ENCODE assay signal across 9 cellular contexts in the genomic region with DNA sequence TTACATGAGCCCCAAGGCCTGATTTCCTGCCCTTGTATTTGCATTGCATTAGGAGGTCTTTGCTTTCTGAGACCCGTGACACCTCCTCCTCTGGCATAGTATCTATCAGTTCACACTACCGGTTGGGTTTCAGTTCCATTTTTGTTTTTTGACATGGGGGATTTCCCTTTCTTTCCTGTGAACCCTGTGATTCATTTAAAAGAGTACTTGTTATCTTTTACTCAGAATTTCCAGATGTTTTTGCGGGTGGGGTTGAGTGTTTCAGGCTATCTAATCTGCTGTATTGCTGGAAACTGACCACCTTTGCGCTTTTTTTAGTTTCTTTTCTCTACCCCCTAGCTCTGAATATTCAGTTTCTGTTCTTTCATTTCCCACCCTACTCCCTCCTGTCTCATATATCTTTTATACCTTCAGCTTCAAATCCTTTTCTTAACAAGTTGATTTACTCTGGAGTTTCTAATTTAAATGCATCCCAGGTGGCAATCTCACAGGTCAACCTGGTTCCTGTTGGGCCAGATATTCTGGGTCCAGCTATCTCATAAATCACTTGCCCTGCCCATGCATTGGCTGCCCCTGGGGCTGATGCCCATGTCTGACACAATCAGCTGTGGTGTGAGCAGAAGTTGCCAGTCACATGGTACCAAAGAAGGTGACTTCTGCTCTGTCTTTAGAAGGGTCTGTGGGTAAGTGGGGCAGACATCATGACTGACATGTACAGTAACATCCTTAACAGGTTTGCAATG. TPM values are rescaled to one million over a fixed set of nuclear protein-coding genes. Genes with fewer than 3 reads are reported as not detected.
A peak's percentile ranks its signal among the peaks of the same experiment; 100 is the strongest.
DNase-seq lines count a peak whose midpoint lies in the region; ATAC-seq and TF ChIP-seq lines count a peak whose summit lies in the region.
"Had no signal": no experiment of that assay in that cellular context is flagged by ENCODE, and none has a peak within 500 bp of the region (broad histone marks: within the 10 kb centered on the region; RNA-seq: fewer than 3 reads in every experiment).

No MANE protein-coding gene starts in this region.

- 18 to 39% (median 25%) methylated on average over 4 of the region's 4 CpGs for WGBS in stomach, 5 donors
- 65 to 86% methylated on average over 4 of the region's 4 CpGs for WGBS in endodermal cell (ENCODE audit: insufficient coverage in 1 of 2, insufficient read length in 1 of 2), 2 experiments

- CTCF ChIA-PET in CD4-positive, alpha-beta memory T cell (lab: Charles Lee; ENCODE audit: partially characterized antibody), result interaction anchor here (0.8 to 3.1 kb wide), 4 partner anchors 16 to 133 kb away, joined by 3 to 13 read pairs (median 5); no protein-coding TSS in a partner anchor
- CTCF ChIA-PET in activated CD8-positive, alpha-beta T cell treated with anti-CD3 and anti-CD28 coated beads for 36 hours (lab: Charles Lee), result interaction anchor here (1.5 to 4.9 kb wide), 7 partner anchors 15 to 214 kb away, joined by 4 to 27 read pairs (median 6); a partner anchor contains a TSS

- no peak for TF ChIP-seq CTCF in activated CD8-positive, alpha-beta T cell treated with anti-CD3 and anti-CD28 coated beads for 36 hours (IDR thresholded peaks at IDR 0.05)
- no peak for TF ChIP-seq CTCF in stomach (IDR thresholded peaks at IDR 0.05)
- no peak for TF ChIP-seq CTCF in coronary artery (IDR thresholded peaks at IDR 0.05)
- TF ChIP-seq CTCF in endodermal cell (conservative IDR thresholded peaks at IDR 0.05), result no peak

- peak overlapping the region; percentile 53 to 92 (median 87) for H3K27ac Mint-ChIP-seq in CD4-positive, alpha-beta memory T cell
- H3K27ac Mint-ChIP-seq in IgD-negative memory B cell (peak overlapping the region; percentile 86 to 96 (median 96)), endodermal cell (no peak overlapping the region)
- H3K27ac Mint-ChIP-seq in activated CD8-positive, alpha-beta T cell treated with anti-CD3 and anti-CD28 coated beads for 36 hours, result peak overlapping the region; percentile 100

- peaks cover 16 to 30% (median 23%) of the 10 kb centered on the region in 4 donors for H3K4me1 Mint-ChIP-seq in CD4-positive, alpha-beta memory T cell
- peaks cover 29 to 47% (median 40%) of the 10 kb centered on the region in 3 donors for H3K4me1 Mint-ChIP-seq in IgD-negative memory B cell
- peaks cover 61% of the 10 kb centered on the region for H3K4me1 Mint-ChIP-seq in activated CD8-positive, alpha-beta T cell treated with anti-CD3 and anti-CD28 coated beads for 36 hours (ENCODE audit: low read depth)
- H3K4me1 Mint-ChIP-seq in endodermal cell, result peaks cover 18% of the 10 kb centered on the region

- no peaks in the 10 kb centered on the region for H3K36me3 ChIP-seq in CD4-positive, alpha-beta memory T cell (ENCODE audit: insufficient read depth, low read length)
- H3K36me3 ChIP-seq in stomach (no peaks in the 10 kb centered on the region), endodermal cell (ENCODE audit: control insufficient read depth, insufficient read depth, low read length) (no peaks in the 10 kb centered on the region)
- H3K36me3 ChIP-seq: tibial artery had no signal

- H3K9me3 ChIP-seq in CD4-positive, alpha-beta memory T cell (ENCODE audit: control insufficient read depth in 1 of 2, low read length in 2 of 2), result no peaks in the 10 kb centered on the region
- H3K9me3 ChIP-seq in stomach (no peaks in the 10 kb centered on the region), endodermal cell (ENCODE audit: control insufficient read depth, low read length) (no peaks in the 10 kb centered on the region)
- H3K9me3 ChIP-seq: tibial artery had no signal

- no peaks in the 10 kb centered on the region for H3K27me3 Mint-ChIP-seq in CD4-positive, alpha-beta memory T cell
- H3K27me3 Mint-ChIP-seq in IgD-negative memory B cell (no peaks in the 10 kb centered on the region), endodermal cell (ENCODE audit: insufficient read depth) (no peaks in the 10 kb centered on the region)
- no peaks in the 10 kb centered on the region for H3K27me3 Mint-ChIP-seq in activated CD8-positive, alpha-beta T cell treated with anti-CD3 and anti-CD28 coated beads for 36 hours

- H3K4me1 ChIP-seq in CD4-positive, alpha-beta memory T cell (ENCODE audit: insufficient read depth, low read length), result peaks cover 32% of the 10 kb centered on the region
- H3K4me1 ChIP-seq in stomach, result peaks cover under 1 to 15% (median 8%) of the 10 kb centered on the region in 4 donors
- H3K4me1 ChIP-seq in endodermal cell (ENCODE audit: control insufficient read depth, insufficient read depth, low read length), result peaks cover 2% of the 10 kb centered on the region
- H3K4me1 ChIP-seq: tibial artery had no signal

- peak overlapping the region; percentile 39 to 77 (median 54) for H3K4me3 Mint-ChIP-seq in CD4-positive, alpha-beta memory T cell
- H3K4me3 Mint-ChIP-seq in IgD-negative memory B cell (peak overlapping the region; percentile 57 to 88 (median 72)), endodermal cell (no peak overlapping the region)
- H3K4me3 Mint-ChIP-seq in activated CD8-positive, alpha-beta T cell treated with anti-CD3 and anti-CD28 coated beads for 36 hours, result peak overlapping the region; percentile 54

- TF ChIP-seq POLR2A in stomach (IDR thresholded peaks at IDR 0.05), result no peak

- no peak overlapping the region for H3K9ac ChIP-seq in endodermal cell (ENCODE audit: extremely low read depth, low read length, poor library complexity, severe bottlenecking)

- no peaks in the 10 kb centered on the region for H3K36me3 Mint-ChIP-seq in CD4-positive, alpha-beta memory T cell
- H3K36me3 Mint-ChIP-seq in IgD-negative memory B cell, result no peaks in the 10 kb centered on the region
- H3K36me3 Mint-ChIP-seq in activated CD8-positive, alpha-beta T cell treated with anti-CD3 and anti-CD28 coated beads for 36 hours (ENCODE audit: low read depth), result peaks cover 10% of the 10 kb centered on the region
- H3K36me3 Mint-ChIP-seq in endodermal cell (ENCODE audit: low read depth), result no peaks in the 10 kb centered on the region

- ATAC-seq in GM21390 (IDR thresholded peaks at IDR 0.05; ENCODE audit: unreplicated experiment) (peak; percentile 66), left colon (peak; percentile 25)
- peak; percentile 87 for ATAC-seq in activated CD8-positive, alpha-beta T cell treated with anti-CD3 and anti-CD28 coated beads for 36 hours

- intact Hi-C loops in CD4-positive, alpha-beta memory T cell (cut with micrococcal nuclease), result loop anchor here (1.0 kb wide), 1 partner anchor 14 kb away; a partner anchor contains a TSS
- intact Hi-C loops in activated CD8-positive, alpha-beta T cell treated with anti-CD3 and anti-CD28 coated beads for 36 hours (cut with micrococcal nuclease), result loop anchor here (2.0 kb wide), 1 partner anchor 13 kb away; a partner anchor contains a TSS
- intact Hi-C loops in left colon (cut with DNase I, micrococcal nuclease) (no loop called here), stomach (cut with DNase I; ENCODE audit: low total_unique reads) (no loop called here)

- POLR2A ChIA-PET in CD4-positive, alpha-beta memory T cell (lab: Charles Lee; ENCODE audit: partially characterized antibody), result interaction anchor here (8.1 kb wide), 1 partner anchor 15 kb away, joined by 108 read pairs; a partner anchor contains a TSS
- POLR2A ChIA-PET in activated CD8-positive, alpha-beta T cell treated with anti-CD3 and anti-CD28 coated beads for 36 hours (lab: Charles Lee), result interaction anchor here (0.6 to 4.9 kb wide), 15 partner anchors 11 to 977 kb away, joined by 3 to 53 read pairs (median 4); a partner anchor contains a TSS

- peak; percentile 51 to 89 (median 61) for DNase-seq in CD4-positive, alpha-beta memory T cell
- peak; percentile 84 for DNase-seq in activated CD8-positive, alpha-beta T cell treated with anti-CD3 and anti-CD28 coated beads for 36 hours
- DNase-seq in left colon (no peak), stomach (no peak), coronary artery (ENCODE audit: low spot score) (no peak), endodermal cell (no peak)

- no peaks in the 10 kb centered on the region for H3K9me3 Mint-ChIP-seq in CD4-positive, alpha-beta memory T cell
- H3K9me3 Mint-ChIP-seq in IgD-negative memory B cell (peaks cover 0 to 2% (median 0%) of the 10 kb centered on the region in 3 donors), endodermal cell (no peaks in the 10 kb centered on the region)
- peaks cover 1% of the 10 kb centered on the region for H3K9me3 Mint-ChIP-seq in activated CD8-positive, alpha-beta T cell treated with anti-CD3 and anti-CD28 coated beads for 36 hours

- H3K4me3 ChIP-seq in CD4-positive, alpha-beta memory T cell (ENCODE audit: low read length in 2 of 2), result no peak overlapping the region
- H3K4me3 ChIP-seq in stomach (no peak overlapping the region), coronary artery (no peak overlapping the region), endodermal cell (ENCODE audit: low read length) (no peak overlapping the region)
- H3K4me3 ChIP-seq: tibial artery had no signal

- H3K27ac ChIP-seq in CD4-positive, alpha-beta memory T cell (ENCODE audit: low read depth, low read length), result peak overlapping the region; percentile 55
- H3K27ac ChIP-seq in stomach (peak overlapping the region in 3 of 5 donors; percentile 19 to 63 (median 29)), coronary artery (no peak overlapping the region), endodermal cell (ENCODE audit: low read depth, low read length) (no peak overlapping the region)
- H3K27ac ChIP-seq: tibial artery had no signal

- no peak for TF ChIP-seq EP300 in stomach (IDR thresholded peaks at IDR 0.05)

- no peaks in the 10 kb centered on the region for H3K27me3 ChIP-seq in CD4-positive, alpha-beta memory T cell (ENCODE audit: insufficient read depth, low read length)
- H3K27me3 ChIP-seq in stomach (no peaks in the 10 kb centered on the region), endodermal cell (ENCODE audit: control insufficient read depth, insufficient read depth, low read length, poor library complexity, severe bottlenecking) (no peaks in the 10 kb centered on the region)
- H3K27me3 ChIP-seq: tibial artery had no signal

RNA-seq across cellular contexts. Expression of a gene that starts 14.3 kb away (rescaled TPM):
- total RNA-seq in CD4-positive, alpha-beta memory T cell, result 10 to 100 TPM; 69.0 to 74.7 TPM
- 10 to 100 TPM in 1 of 2 donors, 1 to 10 TPM in 1; 7.0 to 23.4 TPM for polyA plus RNA-seq in CD4-positive, alpha-beta memory T cell
- polyA plus RNA-seq in IgD-negative memory B cell, result 64.7 TPM
- 10 to 100 TPM; 66.2 to 73.7 TPM for total RNA-seq in activated CD8-positive, alpha-beta T cell treated with anti-CD3 and anti-CD28 coated beads for 36 hours
- 10 to 100 TPM; 22.9 to 23.6 TPM for total RNA-seq in left colon
- 10 to 100 TPM in 4 of 5 donors, 1 to 10 TPM in 1; 8.7 to 60.8 (median 27.7) TPM for total RNA-seq in stomach
- 1 to 10 TPM; 4.1 to 8.2 (median 4.3) TPM for polyA plus RNA-seq in stomach
- total RNA-seq in endodermal cell, result 10 to 100 TPM; 38.6 TPM
- polyA plus RNA-seq in endodermal cell (2013, experiment 1 of 2), result 15.2 TPM
- polyA plus RNA-seq in endodermal cell (2013, experiment 2 of 2), result 14.4 TPM

Comparison
In these comparisons a context has a peak if more than half of its experiments do, and no peak if none do; other contexts are left out.
1. DNase-seq: peak in CD4-positive, alpha-beta memory T cell (5 of 5) and activated CD8-positive, alpha-beta T cell treated with anti-CD3 and anti-CD28 coated beads for 36 hours (single experiment); none in left colon (0 of 2), stomach (single experiment), coronary artery (single experiment) and endodermal cell (single experiment).
2. H3K27ac ChIP-seq: peak in CD4-positive, alpha-beta memory T cell (single experiment) and stomach (3 of 5); none in coronary artery (0 of 2) and endodermal cell (single experiment).
3. ATAC-seq: peak in every context shown above with its lines; median percentile 87 in activated CD8-positive, alpha-beta T cell treated with anti-CD3 and anti-CD28 coated beads for 36 hours; 66 in GM21390; 25 in left colon.
4. intact Hi-C loops: an anchor here in CD4-positive, alpha-beta memory T cell (1.0 kb wide) and activated CD8-positive, alpha-beta T cell treated with anti-CD3 and anti-CD28 coated beads for 36 hours (2.0 kb wide); none called in left colon and stomach.